11 cellular contexts compared by ENCODE assay signal in the genomic region with DNA sequence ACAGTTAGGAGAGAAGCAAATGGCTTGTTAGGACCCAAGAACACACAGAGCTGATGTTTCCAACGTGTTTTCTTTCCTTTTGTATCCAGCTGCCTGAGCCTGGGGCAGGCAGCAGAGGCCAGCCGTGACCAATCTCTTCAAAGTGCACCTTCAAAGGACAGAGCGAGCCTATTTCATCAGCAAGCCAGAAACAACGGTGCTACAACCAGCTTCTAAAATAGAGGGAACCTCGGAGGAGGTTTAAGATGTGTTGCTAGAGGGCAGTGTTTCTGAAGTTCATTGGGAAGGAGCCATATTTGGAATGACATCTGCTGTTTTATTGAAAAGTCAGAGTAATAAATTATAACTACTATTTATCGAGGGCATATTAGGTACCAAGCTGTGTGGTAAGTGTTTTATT. TPM values are rescaled to one million over a fixed set of nuclear protein-coding genes. Genes with fewer than 3 reads are reported as not detected.
DNase-seq lines count a peak whose midpoint lies in the region; TF ChIP-seq lines count a peak whose summit lies in the region.
"Had no signal": no experiment of that assay in that cellular context is flagged by ENCODE, and none has a peak within 500 bp of the region (broad histone marks: within the 10 kb centered on the region; RNA-seq: fewer than 3 reads in every experiment).

No MANE protein-coding gene starts in this region.

- in situ Hi-C loops in SK-MEL-5 (cut with HindIII; ENCODE audit: low pct_unique_long_range_greater_than_20kb, low sequenced_read_pairs) = no loop called here

- no peak overlapping the region for H3K27ac ChIP-seq in coronary artery

- DNase-seq in DMS 273 treated with DMSO at 0.1 percent for 48 hours (lab: John Stamatoyannopoulos, UW) (peak; percentile 20), LHCN-M2 (ENCODE audit: low read depth) (peak; percentile 29), SK-MEL-5 (ENCODE audit: low read depth, low spot score) (peak; percentile 67), iPS-NIHi7 (ENCODE audit: extremely low spot score) (peak; percentile 31), coronary artery (ENCODE audit: low spot score) (no peak), T1000 (lab: John Stamatoyannopoulos, UW) (no peak), COLO829 (ENCODE audit: low spot score) (no peak)
- DNase-seq in central memory CD4-positive, alpha-beta T cell = no peak
- DNase-seq: activated CD4-positive, CD25-positive, alpha-beta regulatory T cell; amniotic stem cell; stimulated activated CD4-positive, alpha-beta T cell treated with anti-CD3 and anti-CD28 coated beads, Interleukin-2, amount 100 ng/mL, for 48 hours had no signal

- H3K4me3 ChIP-seq in coronary artery = no peak overlapping the region

- TF ChIP-seq CTCF in coronary artery (IDR thresholded peaks at IDR 0.05) = no peak

RNA-seq across cellular contexts. Expression of gene RFC3, which starts 56.2 kb away (rescaled TPM):
- total RNA-seq in LHCN-M2 (2014; rRNA removed) = 46.8 and 51.2 TPM in 2 replicates
- 8.5 TPM for polyA plus RNA-seq in LHCN-M2 (2012)
- 44.3 and 44.4 TPM in 2 replicates for total RNA-seq in SK-MEL-5 (2014; rRNA removed; shearing (Covaris generic))
- 60.2 and 72.9 TPM in 2 replicates for polyA plus RNA-seq in SK-MEL-5 (2015; cell fraction: cytosol; rRNA removed)
- 84.1 and 87.8 TPM in 2 replicates for polyA plus RNA-seq in SK-MEL-5 (2015; cell fraction: nucleus; rRNA removed)

Comparison
In these comparisons a context has a peak if more than half of its experiments do, and no peak if none do; other contexts are left out.
1. DNase-seq: peak in DMS 273 treated with DMSO at 0.1 percent for 48 hours (single experiment), LHCN-M2 (single experiment), SK-MEL-5 (single experiment) and iPS-NIHi7 (single experiment); none in central memory CD4-positive, alpha-beta T cell (single experiment), coronary artery (single experiment), T1000 (single experiment) and COLO829 (single experiment).